In the genomic region with DNA sequence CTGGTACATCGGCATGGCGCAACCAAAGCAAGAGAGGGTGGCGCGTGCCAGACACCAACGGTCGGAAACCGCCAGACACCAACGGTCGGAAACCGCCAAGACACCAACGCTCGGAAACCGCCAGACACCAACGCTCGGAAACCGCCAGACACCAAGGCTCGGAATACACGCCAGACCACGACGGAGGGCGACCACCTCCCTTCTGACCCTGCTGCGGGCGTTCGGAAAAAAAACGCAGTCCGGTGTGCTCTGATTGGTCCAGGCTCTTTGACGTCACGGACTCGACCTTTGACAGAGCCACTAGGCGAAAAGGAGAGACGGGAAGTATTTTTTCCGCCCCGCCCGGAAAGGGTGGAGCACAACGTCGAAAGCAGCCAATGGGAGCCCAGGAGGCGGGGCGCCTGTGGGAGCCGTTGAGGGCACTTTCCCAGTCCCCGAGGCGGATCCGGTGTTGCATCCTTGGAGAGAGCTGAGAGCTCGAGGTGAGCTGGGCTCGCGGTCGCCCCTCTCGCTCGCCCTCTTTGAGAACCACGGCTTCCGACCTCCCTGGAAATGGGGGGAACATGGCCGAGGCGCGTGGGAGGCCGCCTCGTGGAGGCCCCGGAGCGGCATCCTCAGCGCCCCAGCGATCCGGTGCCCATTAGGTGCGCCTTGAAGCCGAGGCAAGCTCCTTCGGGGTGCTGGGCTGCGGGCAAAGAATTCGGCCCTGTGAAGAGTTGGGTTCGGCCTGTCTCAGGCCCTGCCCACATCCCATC, we compare ENCODE assay signal across 8 cellular contexts. TPM values are rescaled to one million over a fixed set of nuclear protein-coding genes. Genes with fewer than 3 reads are reported as not detected.
DNase-seq lines count a peak whose midpoint lies in the region; ATAC-seq and TF ChIP-seq lines count a peak whose summit lies in the region.
"Not testable (repeated sequence)": the region's sequence is repeated elsewhere in the genome, so short reads cannot be mapped to it uniquely, and the experiment has no call there.

No MANE protein-coding gene starts in this region.

- not testable (repeated sequence) for H3K4ac ChIP-seq in trophoblast cell (ENCODE audit: low read depth, low read length)

- H3K14ac ChIP-seq in trophoblast cell (ENCODE audit: low read length) = peak overlapping the region; percentile 85

- not testable (repeated sequence) for H3K9me3 ChIP-seq in HUES48 (ENCODE audit: control insufficient read depth, insufficient read depth, low read length); right cardiac atrium (ENCODE audit: control insufficient read depth, low read length); trophoblast cell (ENCODE audit: insufficient read depth, low read depth, low read length)

- H3K9me3 Mint-ChIP-seq in brain = not testable (repeated sequence)

- peak; percentile 78 for DNase-seq in G401 (ENCODE audit: low spot score)
- peak; percentile 81 for DNase-seq in activated CD4-positive, alpha-beta T cell treated with anti-CD3 and anti-CD28 coated beads for 1 hour
- DNase-seq in right cardiac atrium = peak; percentile 87 to 94 (median 93)
- DNase-seq in trophoblast cell = peak in 1 of 2 donors; percentile 84
- peak; percentile 91 for DNase-seq in stimulated activated naive CD8-positive, alpha-beta T cell treated with anti-CD3 and anti-CD28 coated beads, Interleukin-15, Interleukin-2, amounts not matched to agents 100 U/mL and 50 U/mL, for 24 hours

- in situ Hi-C loops in G401 (cut with HindIII; ENCODE audit: low sequenced_read_pairs) = not testable (repeated sequence)

- H4K8ac ChIP-seq in trophoblast cell (ENCODE audit: low read depth, low read length) = peak overlapping the region; percentile 70

- H3K27me3 Mint-ChIP-seq in brain = not testable (repeated sequence)

- intact Hi-C loops in right cardiac atrium (cut with DNase I) = not testable (repeated sequence)

- H3K27ac ChIP-seq in HUES48 (ENCODE audit: low read depth, low read length) = peak overlapping the region; percentile 88
- peak overlapping the region; percentile 96 for H3K27ac ChIP-seq in right cardiac atrium (ENCODE audit: low read length)
- H3K27ac ChIP-seq in trophoblast cell (ENCODE audit: low read depth, low read length) = peak overlapping the region; percentile 90

- peak overlapping the region; percentile 73 for H2BK5ac ChIP-seq in trophoblast cell (ENCODE audit: low read depth, low read length, poor library complexity)

- TF ChIP-seq CTCF in brain (conservative IDR thresholded peaks at IDR 0.05) = not testable (repeated sequence)

- peak overlapping the region; percentile 76 for H3K9ac ChIP-seq in HUES48 (ENCODE audit: low read depth, low read length)
- not testable (repeated sequence) for H3K9ac ChIP-seq in trophoblast cell (ENCODE audit: low read length)

- not testable (repeated sequence) for H3K36me3 ChIP-seq in HUES48 (ENCODE audit: control insufficient read depth, insufficient read depth, low read length); trophoblast cell (ENCODE audit: control insufficient read depth in 1 of 2, insufficient read depth in 2 of 2, low read length in 2 of 2)

- H2AK5ac ChIP-seq in trophoblast cell (ENCODE audit: low read length) = not testable (repeated sequence)

- H3K23ac ChIP-seq in trophoblast cell (ENCODE audit: low read length) = not testable (repeated sequence)

- peak overlapping the region; percentile 84 for H4K12ac ChIP-seq in trophoblast cell (ENCODE audit: low read depth, low read length)

- H3K36me3 Mint-ChIP-seq in brain = not testable (repeated sequence)

- not testable (repeated sequence) for H2BK12ac ChIP-seq in trophoblast cell (ENCODE audit: low read length)

- peak overlapping the region; percentile 37 for H3K18ac ChIP-seq in trophoblast cell (ENCODE audit: low read length)

- peak overlapping the region; percentile 60 for H2BK120ac ChIP-seq in trophoblast cell (ENCODE audit: insufficient read depth, low read length, poor library complexity)

- not testable (repeated sequence) for H3K79me1 ChIP-seq in trophoblast cell (ENCODE audit: low read length)

- ATAC-seq in GM21825 (IDR thresholded peaks at IDR 0.05; ENCODE audit: unreplicated experiment) = peak; percentile 84
- peak; percentile 98 to 99 for ATAC-seq in right cardiac atrium
- peak; percentile 92 for ATAC-seq in stimulated activated naive CD8-positive, alpha-beta T cell treated with anti-CD3 and anti-CD28 coated beads, Interleukin-15, Interleukin-2, amounts not matched to agents 100 U/mL and 50 U/mL, for 24 hours

- peak overlapping the region; percentile 96 to 99 (median 97) for H3K27ac Mint-ChIP-seq in brain

- H2AFZ ChIP-seq in trophoblast cell (ENCODE audit: insufficient read depth, low read length, poor library complexity) = peak overlapping the region; percentile 87

- peak overlapping the region; percentile 50 for H3K4me2 ChIP-seq in trophoblast cell (ENCODE audit: low read length)

- H3K4me1 Mint-ChIP-seq in brain = not testable (repeated sequence)

- peak overlapping the region; percentile 70 for H3K4me3 ChIP-seq in HUES48 (ENCODE audit: low read depth, low read length)
- H3K4me3 ChIP-seq in right cardiac atrium (ENCODE audit: low read length) = peak overlapping the region; percentile 66
- H3K4me3 ChIP-seq in trophoblast cell (ENCODE audit: low read depth, low read length) = peak overlapping the region; percentile 82

- H4K91ac ChIP-seq in trophoblast cell (ENCODE audit: low read depth, low read length) = peak overlapping the region; percentile 80

- peak overlapping the region; percentile 96 to 97 (median 97) for H3K4me3 Mint-ChIP-seq in brain

- not testable (repeated sequence) for H3K4me1 ChIP-seq in HUES48 (ENCODE audit: control insufficient read depth, insufficient read depth, low read length); right cardiac atrium (ENCODE audit: control insufficient read depth, insufficient read depth, low read length); trophoblast cell (ENCODE audit: control insufficient read depth in 1 of 2, insufficient read depth in 2 of 2, low read length in 2 of 2)

- not testable (repeated sequence) for H3K79me2 ChIP-seq in trophoblast cell (ENCODE audit: control insufficient read depth, insufficient read depth, low read length, poor library complexity)

- under 1% methylated on average over 46 of the region's 66 CpGs for WGBS in right cardiac atrium
- WGBS in trophoblast cell (ENCODE audit: extremely low coverage, insufficient coverage, insufficient read length) = no CpG with 5 or more reads among the region's 66 CpGs

- not testable (repeated sequence) for H3K27me3 ChIP-seq in HUES48 (ENCODE audit: control insufficient read depth, insufficient read depth, low read length); right cardiac atrium (ENCODE audit: control insufficient read depth, insufficient read depth); trophoblast cell (ENCODE audit: insufficient read depth, low read length)

RNA-seq across cellular contexts. Expression of a gene that starts 23.7 kb away (rescaled TPM):
- not detected in 2 replicates for total RNA-seq in G401 (2014; rRNA removed; shearing (Covaris generic))
- polyA plus RNA-seq in brain (ENCODE audit: insufficient read depth, low read depth, low replicate concordance) = not detected
- not detected for total RNA-seq in right cardiac atrium
- polyA plus RNA-seq in right cardiac atrium = not detected
- polyA plus RNA-seq in trophoblast cell (2013) = not detected in 2 replicates

RNA-seq across cellular contexts. Expression of a gene that starts 36.6 kb away (rescaled TPM):
- 4.7 TPM in 1 of 2 replicates, not detected in the other for total RNA-seq in G401 (2014; rRNA removed; shearing (Covaris generic))
- polyA plus RNA-seq in brain (ENCODE audit: insufficient read depth, low read depth, low replicate concordance) (1.1 TPM), right cardiac atrium (0.27 TPM)
- total RNA-seq in right cardiac atrium = under 1 TPM in 1 of 4 donors, not detected in 3; 0.53 TPM
- 0.14 and 0.18 TPM in 2 replicates for polyA plus RNA-seq in trophoblast cell (2013)

RNA-seq across cellular contexts. Expression of a gene that starts 51.8 kb away (rescaled TPM):
- total RNA-seq in G401 (2014; rRNA removed; shearing (Covaris generic)) = not detected in 2 replicates
- polyA plus RNA-seq in brain (ENCODE audit: insufficient read depth, low read depth, low replicate concordance) = not detected
- not detected for total RNA-seq in right cardiac atrium
- not detected for polyA plus RNA-seq in right cardiac atrium
- not detected in 2 replicates for polyA plus RNA-seq in trophoblast cell (2013)
